ENCODE assay signal across 8 cellular contexts in genomic region chr1:228139931-228140723, GRCh38. TPM values are rescaled to one million over a fixed set of nuclear protein-coding genes. Genes with fewer than 3 reads are reported as not detected.
DNase-seq lines count a peak whose midpoint lies in the region; ATAC-seq, FAIRE-seq and TF ChIP-seq lines count a peak whose summit lies in the region.

Gene GUK1, plus strand, starts transcription at chr1:228140279. Its CDS starts 24 bp downstream, at chr1:228140303.

- H3K9me3 ChIP-seq in Caco-2 (no peaks in the 10 kb centered on the region), H1 (ENCODE audit: insufficient read depth in 2 of 2, low read depth in 1 of 2, low read length in 1 of 2) (no peaks in the 10 kb centered on the region)

- H3K36me3 Mint-ChIP-seq in Caco-2 (ENCODE audit: insufficient read depth, unreplicated experiment) (peaks cover 21% of the 10 kb centered on the region), memory B cell (peaks cover 1% of the 10 kb centered on the region)

- FAIRE-seq in H1 (lab: Jason Lieb, UNC), result no peak

- peak within 1 kb of the TSS; percentile 78 for H3K18ac ChIP-seq in H1 (ENCODE audit: extremely low read depth, low read length)

- H2BK5ac ChIP-seq in H1 (ENCODE audit: low read depth, low read length), result peak within 1 kb of the TSS; percentile 92

- peaks cover 23% of the 10 kb centered on the region for H3K79me1 ChIP-seq in H1 (ENCODE audit: low read depth, low read length)

- no peak within 1 kb of the TSS for H2BK15ac ChIP-seq in H1 (ENCODE audit: low read length)

- DNase-seq in Caco-2, result peak; percentile 100
- DNase-seq in HUDEP-2 (lab: John Stamatoyannopoulos, UW; ENCODE audit: unreplicated experiment in 76 of 76), result peak in 75 of 76 experiments; percentile 76 to 100 (median 99)
- peak; percentile 99 for DNase-seq in NOMO-1 treated with dmso at 0.1 percent for 144 hours (lab: John Stamatoyannopoulos, UW; ENCODE audit: unreplicated experiment)
- peak; percentile 99 to 100 (median 99) for DNase-seq in activated CD8-positive, alpha-beta memory T cell treated with anti-CD3 and anti-CD28 coated beads for 48 hours (ENCODE audit: low read depth in 2 of 3, low spot score in 2 of 3)
- peak; percentile 99 to 100 for DNase-seq in H1 (ENCODE audit: low read depth in 1 of 2, low spot score in 2 of 2)
- peak; percentile 99 to 100 for DNase-seq in memory B cell (ENCODE audit: low spot score in 2 of 2)
- DNase-seq in stimulated activated CD8-positive, alpha-beta memory T cell treated with anti-CD3 and anti-CD28 coated beads, Interleukin-12 subunit alpha, Interleukin-12 subunit beta, amount 100 ng/mL, for 24 hours (ENCODE audit: extremely low read depth), result peak; percentile 100

- peak within 1 kb of the TSS; percentile 73 for H3K56ac ChIP-seq in H1 (replicated peaks; ENCODE audit: insufficient read length, low read depth, low read length)

- POLR2A ChIA-PET in Caco-2 (lab: Charles Lee), result interaction anchor here (1.1 to 1.4 kb wide), 3 partner anchors 9 to 30 kb away, joined by 4 to 9 read pairs (median 8); partner anchors contain the start of gene IBA57
- POLR2A ChIA-PET in H1 (lab: Charles Lee; ENCODE audit: partially characterized antibody), result interaction anchor here (0.9 to 3.9 kb wide), 8 partner anchors 10 to 74 kb away, joined by 3 to 30 read pairs (median 4); partner anchors contain the start of genes GJC2 and IBA57

- BruUV-seq in Caco-2 (replicated peaks; lab: Mats Ljungman, UMichigan), result TSS peak; percentile 76

- intact Hi-C loops in Caco-2 (cut with micrococcal nuclease; ENCODE audit: unreplicated experiment), result loop anchor here (1.0 to 10.0 kb wide), 5 partner anchors 9 to 125 kb away; partner anchors contain the start of genes ARF1 and IBA57

- H3K27ac Mint-ChIP-seq in Caco-2 (ENCODE audit: unreplicated experiment), result peak within 1 kb of the TSS; percentile 91
- peak within 1 kb of the TSS; percentile 91 for H3K27ac Mint-ChIP-seq in memory B cell

- H4K91ac ChIP-seq in H1 (replicated peaks; ENCODE audit: insufficient read length, low read length), result peak within 1 kb of the TSS; percentile 55

- no peaks in the 10 kb centered on the region for H3K4me1 Mint-ChIP-seq in Caco-2 (ENCODE audit: low read depth, unreplicated experiment)
- H3K4me1 Mint-ChIP-seq in memory B cell, result peaks cover 21% of the 10 kb centered on the region

- 2% methylated on average over 71 of the region's 95 CpGs; no CpG with 5 or more reads in 1 of the 2 experiments for WGBS in H1 (ENCODE audit: extremely low coverage in 1 of 2, insufficient coverage in 1 of 2, insufficient read length in 1 of 2, insufficient replicate concordance in 2 of 2, low coverage in 1 of 2, low lambda C conversion rate in 2 of 2, missing lambda C conversion rate in 1 of 2), 2 experiments

- H3K9ac ChIP-seq in H1 (replicated peaks in 1 of 4; ENCODE audit: extremely low read depth in 1 of 4, low read depth in 3 of 4, low read length in 3 of 4), result peak within 1 kb of the TSS; percentile 90 to 97 (median 92)

- H3K4me3 Mint-ChIP-seq in Caco-2 (ENCODE audit: unreplicated experiment), result peak within 1 kb of the TSS; percentile 85
- peak within 1 kb of the TSS; percentile 90 for H3K4me3 Mint-ChIP-seq in memory B cell

- no peak within 1 kb of the TSS for H2BK12ac ChIP-seq in H1 (ENCODE audit: low read depth, low read length)

- H3K23me2 ChIP-seq in H1 (ENCODE audit: low read depth, low read length), result peaks cover 5% of the 10 kb centered on the region; the same call in 1 of the 2 replicates

- peak within 1 kb of the TSS; percentile 95 for H4K5ac ChIP-seq in H1 (ENCODE audit: insufficient read length, low read depth, low read length)

- peak within 1 kb of the TSS; percentile 46; the same call in 1 of the 2 replicates for H2AFZ ChIP-seq in H1 (ENCODE audit: low read length)

- H3K9me3 Mint-ChIP-seq in Caco-2 (ENCODE audit: unreplicated experiment), result no peaks in the 10 kb centered on the region
- no peaks in the 10 kb centered on the region for H3K9me3 Mint-ChIP-seq in memory B cell

- H3K4me1 ChIP-seq in Caco-2 (peaks cover 5% of the 10 kb centered on the region), H1 (replicated peaks in 1 of 4; ENCODE audit: control insufficient read depth in 3 of 4, insufficient read depth in 4 of 4, low read length in 3 of 4) (peaks cover 0 to 10% (median 6%) of the 10 kb centered on the region in 4 experiments; a peak in 5 of 7 replicates)

- no peak for TF ChIP-seq EP300 in H1 (IDR thresholded peaks at IDR 0.05; ENCODE audit: borderline replicate concordance in 1 of 2, low read depth in 2 of 2, low read length in 2 of 2)

- peak in 1 of 2 experiments; percentile 90; a peak in 2 of 3 replicates for TF ChIP-seq POLR2A in H1 (IDR thresholded peaks at IDR 0.05; ENCODE audit: control extremely low read depth in 1 of 2, low read depth in 2 of 2, low read length in 2 of 2)

- CTCF ChIA-PET in Caco-2 (lab: Charles Lee), result interaction anchor here (1.5 to 2.3 kb wide), 2 partner anchors 9 to 25 kb away, joined by 4 to 10 read pairs; partner anchors contain the start of gene IBA57
- CTCF ChIA-PET in H1 (lab: Charles Lee; ENCODE audit: partially characterized antibody), result interaction anchor here (0.7 to 2.9 kb wide), 7 partner anchors 9 to 133 kb away, joined by 3 to 7 read pairs (median 3); partner anchors contain the start of gene IBA57

- no peak within 1 kb of the TSS for H3K14ac ChIP-seq in H1 (ENCODE audit: insufficient read length)

- H3K27me3 ChIP-seq in Caco-2 (replicated peaks; ENCODE audit: control insufficient read depth, insufficient read depth, low read length) (no peaks in the 10 kb centered on the region), H1 (replicated peaks in 1 of 4; ENCODE audit: control insufficient read depth in 3 of 4, extremely low read depth in 1 of 4, insufficient read depth in 3 of 4, low read length in 3 of 4) (peaks cover 0 to 17% (median 1%) of the 10 kb centered on the region in 4 experiments; a peak in 3 of 7 replicates)

- 0 out of 2 replicates have a peak, but pooled peaks cover 1% of the 10 kb centered on the region for H3K36me3 ChIP-seq in Caco-2 (ENCODE audit: control insufficient read depth, insufficient read depth, low read length)
- H3K36me3 ChIP-seq in H1 (ENCODE audit: control insufficient read depth in 2 of 4, insufficient read depth in 4 of 4, low read length in 3 of 4), result no peaks in the 10 kb centered on the region

- no peak within 1 kb of the TSS for H2BK120ac ChIP-seq in H1 (replicated peaks; ENCODE audit: low read depth, low read length)

- H4K8ac ChIP-seq in H1 (ENCODE audit: extremely low read depth, insufficient read depth, low read length), result peak within 1 kb of the TSS; percentile 99

- H3K4me3 ChIP-seq in Caco-2 (ENCODE audit: low read depth, low read length) (peak within 1 kb of the TSS; percentile 90), H1 (ENCODE audit: extremely low read depth in 1 of 4, insufficient read depth in 2 of 4, low read depth in 3 of 4, low read length in 4 of 4) (peak within 1 kb of the TSS; percentile 80 to 93 (median 88))

- peak within 1 kb of the TSS; percentile 85; the same call in 1 of the 2 replicates for H3K27ac ChIP-seq in H1 (ENCODE audit: low read depth, low read length)

- H3K4me2 ChIP-seq in H1 (ENCODE audit: insufficient read depth in 1 of 2, low read depth in 2 of 2, low read length in 2 of 2), result peak within 1 kb of the TSS; percentile 67 to 88

- peaks cover 8 to 21% of the 10 kb centered on the region in 2 experiments for H4K20me1 ChIP-seq in H1 (replicated peaks in 1 of 2; ENCODE audit: control insufficient read depth in 1 of 2, insufficient read depth in 2 of 2, low read length in 2 of 2)

- H3K4ac ChIP-seq in H1 (replicated peaks; ENCODE audit: insufficient read length, low read depth, low read length), result peak within 1 kb of the TSS; percentile 53

- no peak for TF ChIP-seq RAD21 in H1 (IDR thresholded peaks at IDR 0.05 in 1 of 2, conservative IDR thresholded peaks at IDR 0.05 in 1 of 2; ENCODE audit: low read depth in 2 of 2, low read length in 2 of 2)

- TF ChIP-seq CTCF in Caco-2 (IDR thresholded peaks at IDR 0.05; ENCODE audit: insufficient read depth in 1 of 2, low read depth in 1 of 2, low read length in 1 of 2, severe bottlenecking in 1 of 2, unreplicated experiment in 1 of 2) (peak in 1 of 2 experiments; percentile 23), H1 (IDR thresholded peaks at IDR 0.05; ENCODE audit: control extremely low read depth in 1 of 3, insufficient read depth in 1 of 3, low read depth in 1 of 3, low read length in 3 of 3) (peak in 1 of 3 experiments; percentile 17; a peak in 2 of 4 replicates)

- H2AK5ac ChIP-seq in H1 (ENCODE audit: low read depth, low read length), result no peak within 1 kb of the TSS

- peaks cover 0 to 43% of the 10 kb centered on the region in 2 experiments; a peak in 3 of 4 replicates for H3K79me2 ChIP-seq in H1 (ENCODE audit: control insufficient read depth in 1 of 2, insufficient read depth in 2 of 2, low read length in 2 of 2)

- no peaks in the 10 kb centered on the region for H3K27me3 Mint-ChIP-seq in Caco-2 (ENCODE audit: insufficient read depth, unreplicated experiment)
- no peaks in the 10 kb centered on the region for H3K27me3 Mint-ChIP-seq in memory B cell

- H3K23ac ChIP-seq in H1 (ENCODE audit: insufficient read length), result no peak within 1 kb of the TSS

- ATAC-seq in GM21381 (IDR thresholded peaks at IDR 0.05; ENCODE audit: unreplicated experiment) (peak; percentile 92), memory B cell (ENCODE audit: low read depth) (peak; percentile 75)

- no peak within 1 kb of the TSS for H2BK20ac ChIP-seq in H1 (ENCODE audit: low read length)

TF ChIP-seq in H1, 55 proteins besides CTCF, POLR2A, EP300 and RAD21 (continues in another document):
- TF ChIP-seq KDM5A (IDR thresholded peaks at IDR 0.05; ENCODE audit: low read length), result 0 out of 2 replicates have a peak, but pooled peaks have one; percentile 45
- no peak for TF ChIP-seq CBX5 (IDR thresholded peaks at IDR 0.05; ENCODE audit: low read depth, low read length)
- no peak for TF ChIP-seq YY1 (IDR thresholded peaks at IDR 0.05; ENCODE audit: low read depth, low read length)
- TF ChIP-seq SIX5 (IDR thresholded peaks at IDR 0.05; ENCODE audit: low read depth, low read length), result no peak
- no peak for TF ChIP-seq BCL11A (IDR thresholded peaks at IDR 0.05; ENCODE audit: low read depth in 2 of 2, low read length in 2 of 2)
- TF ChIP-seq SP2 (IDR thresholded peaks at IDR 0.05; ENCODE audit: low read length), result no peak
- TF ChIP-seq CHD2 (IDR thresholded peaks at IDR 0.05; ENCODE audit: low read length), result no peak; the same call in 1 of the 2 replicates
- no peak for TF ChIP-seq KDM1A (IDR thresholded peaks at IDR 0.05; ENCODE audit: borderline replicate concordance, low read length)

RNA-seq across cellular contexts. Expression of gene GUK1, which starts in this region (rescaled TPM):
- 73.6 and 74.4 TPM in 2 replicates for total RNA-seq in Caco-2 (2022)
- 68.5 TPM in 2 replicates for total RNA-seq in H1 (2021; fragmentation: NEBNext Ultra II Directional; extraction: Animal tissue kit (Norgen Biotek cat#: 25700))
- 182 and 183 TPM in 2 replicates for polyA plus RNA-seq in H1 (2011; rRNA removed)
- 167 TPM for polyA plus RNA-seq in H1 (2011; cell fraction: cytosol; rRNA removed)
- polyA plus RNA-seq in H1 (2011; cell fraction: nucleus; rRNA removed), result 249 TPM
- 36.2 to 105 TPM (median 94.7 TPM) in 4 replicates for polyA plus RNA-seq in H1 (2012, experiment 1 of 2)
- polyA plus RNA-seq in H1 (2012, experiment 2 of 2), result 106 TPM
- polyA plus RNA-seq in H1 (2013, experiment 1 of 2), result 97.5 TPM
- 90.9 TPM for polyA plus RNA-seq in H1 (2013, experiment 2 of 2)
- polyA minus RNA-seq in H1 (2011; rRNA and poly(A)+ RNA removed), result 25.4 and 32.8 TPM in 2 replicates
- polyA minus RNA-seq in H1 (2011; cell fraction: cytosol; rRNA and poly(A)+ RNA removed), result 33.8 TPM
- 70.3 TPM for polyA minus RNA-seq in H1 (2011; cell fraction: nucleus; rRNA and poly(A)+ RNA removed)

Comparison
In these comparisons a context has a peak if more than half of its experiments do, and no peak if none do; other contexts are left out.
1. Peak in every context shown above with its lines: DNase-seq, ATAC-seq, H3K4me3 ChIP-seq and H3K27ac ChIP-seq.